1 cellular context compared by ENCODE assay signal in the genomic region with DNA sequence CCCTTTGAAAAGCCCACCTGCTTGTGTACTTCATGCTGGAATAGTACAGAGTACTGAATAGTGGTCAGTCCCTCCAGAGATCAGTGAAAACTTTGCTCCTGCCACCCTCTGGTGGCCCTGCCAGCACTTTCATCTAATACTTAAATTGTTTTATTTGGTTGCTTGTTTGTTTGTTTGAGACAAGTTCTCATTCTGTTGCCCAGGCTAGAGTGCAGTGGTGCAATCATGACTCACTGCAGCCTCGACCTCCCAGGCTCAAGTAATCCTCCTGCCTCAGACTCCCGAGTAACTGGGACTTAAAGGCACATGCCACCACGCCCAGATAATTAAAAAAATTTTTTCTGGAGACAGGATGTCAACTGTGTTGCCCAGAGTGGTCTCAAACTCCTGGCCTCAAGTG.
TF ChIP-seq lines count a peak whose summit lies in the region.

No MANE protein-coding gene starts in this region.

TF ChIP-seq in HepG2, 621 proteins besides CTCF, POLR2A, EP300 and RAD21 (continued from another document):
- TF ChIP-seq, protein P1, sequence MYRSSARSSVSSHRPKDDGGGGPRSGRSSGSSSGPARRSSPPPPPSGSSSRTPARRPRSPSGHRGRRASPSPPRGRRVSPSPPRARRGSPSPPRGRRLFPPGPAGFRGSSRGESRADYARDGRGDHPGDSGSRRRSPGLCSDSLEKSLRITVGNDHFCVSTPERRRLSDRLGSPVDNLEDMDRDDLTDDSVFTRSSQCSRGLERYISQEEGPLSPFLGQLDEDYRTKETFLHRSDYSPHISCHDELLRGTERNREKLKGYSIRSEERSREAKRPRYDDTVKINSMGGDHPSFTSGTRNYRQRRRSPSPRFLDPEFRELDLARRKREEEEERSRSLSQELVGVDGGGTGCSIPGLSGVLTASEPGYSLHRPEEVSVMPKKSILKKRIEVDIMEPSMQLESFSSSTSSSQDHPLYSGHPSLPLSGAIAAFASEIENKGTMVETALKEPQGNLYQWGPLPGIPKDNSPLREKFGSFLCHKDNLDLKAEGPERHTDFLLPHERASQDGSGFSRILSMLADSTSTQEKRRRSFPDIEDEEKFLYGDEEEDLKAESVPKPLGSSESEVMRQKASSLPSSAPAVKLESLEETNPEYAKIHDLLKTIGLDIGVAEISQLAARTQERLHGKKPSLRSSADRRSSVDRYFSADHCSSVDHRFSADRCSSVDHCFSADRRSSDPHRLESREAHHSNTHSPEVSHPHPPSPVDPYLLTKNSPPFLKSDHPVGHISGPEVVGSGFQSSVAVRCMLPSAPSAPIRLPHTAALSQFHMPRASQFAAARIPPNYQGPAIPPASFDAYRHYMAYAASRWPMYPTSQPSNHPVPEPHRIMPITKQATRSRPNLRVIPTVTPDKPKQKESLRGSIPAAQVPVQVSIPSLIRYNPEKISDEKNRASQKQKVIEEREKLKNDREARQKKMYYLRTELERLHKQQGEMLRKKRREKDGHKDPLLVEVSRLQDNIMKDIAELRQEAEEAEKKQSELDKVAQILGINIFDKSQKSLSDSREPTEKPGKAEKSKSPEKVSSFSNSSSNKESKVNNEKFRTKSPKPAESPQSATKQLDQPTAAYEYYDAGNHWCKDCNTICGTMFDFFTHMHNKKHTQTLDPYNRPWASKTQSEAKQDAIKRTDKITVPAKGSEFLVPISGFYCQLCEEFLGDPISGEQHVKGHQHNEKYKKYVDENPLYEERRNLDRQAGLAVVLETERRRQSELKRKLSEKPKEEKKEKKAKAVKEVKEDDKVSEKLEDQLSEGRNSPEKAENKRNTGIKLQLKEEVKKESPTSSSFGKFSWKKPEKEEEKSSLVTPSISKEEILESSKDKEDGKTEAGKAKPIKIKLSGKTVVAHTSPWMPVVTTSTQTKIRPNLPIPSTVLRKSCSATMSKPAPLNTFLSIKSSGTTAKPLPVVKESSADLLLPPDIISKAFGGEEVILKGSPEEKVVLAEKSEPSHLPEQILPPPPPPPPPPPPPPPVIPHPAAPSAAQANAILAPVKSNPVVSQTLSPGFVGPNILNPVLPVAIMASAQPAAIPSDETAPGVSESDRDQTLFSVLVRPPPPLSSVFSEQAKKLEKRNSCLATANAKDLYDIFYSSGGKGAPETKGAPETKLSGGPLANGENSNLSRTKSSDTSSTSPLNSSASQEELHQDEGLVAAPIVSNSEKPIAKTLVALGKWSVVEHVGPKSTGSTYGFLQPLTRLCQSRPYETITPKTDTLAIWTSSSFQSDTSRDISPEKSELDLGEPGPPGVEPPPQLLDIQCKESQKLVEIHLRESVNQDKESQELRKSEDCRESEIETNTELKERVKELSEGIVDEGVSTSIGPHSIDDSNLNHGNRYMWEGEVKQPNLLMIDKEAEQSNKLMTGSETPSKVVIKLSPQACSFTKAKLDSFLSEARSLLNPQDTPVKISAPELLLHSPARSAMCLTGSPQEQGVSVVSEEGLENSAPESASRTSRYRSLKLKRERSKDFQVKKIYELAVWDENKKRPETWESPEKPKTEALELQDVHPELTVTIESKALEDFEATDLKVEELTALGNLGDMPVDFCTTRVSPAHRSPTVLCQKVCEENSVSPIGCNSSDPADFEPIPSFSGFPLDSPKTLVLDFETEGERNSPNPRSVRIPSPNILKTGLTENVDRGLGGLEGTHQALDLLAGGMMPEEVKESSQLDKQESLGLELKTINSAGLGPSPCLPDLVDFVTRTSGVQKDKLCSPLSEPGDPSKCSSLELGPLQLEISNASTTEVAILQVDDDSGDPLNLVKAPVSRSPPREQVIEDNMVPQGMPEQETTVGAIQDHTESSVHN (CRISPR knock-in tag; IDR thresholded peaks at IDR 0.05) = no peak
- TF ChIP-seq SMAD3 (CRISPR knock-in tag; IDR thresholded peaks at IDR 0.05) = 0 out of 2 replicates have a peak, but pooled peaks have one; percentile 25
